Comparison of ENCODE assay signal across 9 cellular contexts in the genomic region with DNA sequence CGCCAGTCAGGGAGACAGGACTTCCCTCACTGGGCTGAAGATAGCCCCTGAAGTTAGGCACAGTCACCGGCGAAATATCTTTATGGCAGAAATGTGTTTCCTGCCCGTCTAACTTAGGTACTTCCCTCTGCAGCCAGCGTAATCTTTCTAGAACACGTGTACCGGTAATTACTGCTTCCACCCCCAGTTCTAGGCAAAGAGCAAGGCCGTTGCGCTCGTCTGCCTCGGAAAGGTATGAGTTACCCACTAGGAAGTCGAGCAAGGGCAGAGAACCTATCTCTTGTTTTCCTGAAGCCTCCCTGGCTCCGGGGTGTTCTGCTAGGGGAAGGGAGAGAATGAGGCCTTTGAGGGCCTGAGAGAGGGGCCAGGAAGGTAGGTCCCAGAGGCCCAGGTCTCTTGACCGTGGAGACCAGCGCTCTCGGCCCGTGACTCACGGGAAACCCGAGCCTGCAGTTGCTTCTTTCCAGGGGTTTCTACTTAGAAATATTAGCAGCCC.
DNase-seq lines count a peak whose midpoint lies in the region; ATAC-seq and TF ChIP-seq lines count a peak whose summit lies in the region.
"Had no signal": no experiment of that assay in that cellular context is flagged by ENCODE, and none has a peak within 500 bp of the region (broad histone marks: within the 10 kb centered on the region; RNA-seq: fewer than 3 reads in every experiment).

No MANE protein-coding gene starts in this region.

- 48 to 76% (median 61%) methylated on average over 19 of the region's 19 CpGs for WGBS in heart left ventricle, 4 donors
- WGBS in thymus = 18% methylated on average over 19 of the region's 19 CpGs

- peaks cover 6% of the 10 kb centered on the region for H3K4me1 Mint-ChIP-seq in activated naive CD4-positive, alpha-beta T cell treated with anti-CD3 and anti-CD28 coated beads, Interleukin-2, amount 50 U/mL, for 24 hours
- H3K4me1 Mint-ChIP-seq in T-cell = peaks cover 5 to 12% (median 5%) of the 10 kb centered on the region in 3 donors
- H3K4me1 Mint-ChIP-seq: nephron had no signal

- no peaks in the 10 kb centered on the region for H4K20me1 ChIP-seq in osteoblast (ENCODE audit: insufficient read depth, low read length)

- POLR2A ChIA-PET in T-cell (lab: Charles Lee) = no interaction called here

- peaks cover under 1% of the 10 kb centered on the region for H3K36me3 Mint-ChIP-seq in activated naive CD4-positive, alpha-beta T cell treated with anti-CD3 and anti-CD28 coated beads, Interleukin-2, amount 50 U/mL, for 24 hours
- H3K36me3 Mint-ChIP-seq in T-cell = peaks cover 4% of the 10 kb centered on the region

- intact Hi-C loops in heart left ventricle (cut with DNase I) = no loop called here

- no peak overlapping the region for H2AFZ ChIP-seq in osteoblast (ENCODE audit: low read length)

- H3K4me2 ChIP-seq in osteoblast (ENCODE audit: insufficient read depth, low read length) = no peak overlapping the region

- H3K27me3 Mint-ChIP-seq in activated naive CD4-positive, alpha-beta T cell treated with anti-CD3 and anti-CD28 coated beads, Interleukin-2, amount 50 U/mL, for 24 hours = peaks cover 6% of the 10 kb centered on the region
- H3K27me3 Mint-ChIP-seq in T-cell = peaks cover 0 to 9% of the 10 kb centered on the region in 2 donors

- H3K27me3 ChIP-seq in heart left ventricle (no peaks in the 10 kb centered on the region), thymus (ENCODE audit: control insufficient read depth, insufficient read depth) (no peaks in the 10 kb centered on the region), osteoblast (ENCODE audit: insufficient read depth, low read length) (no peaks in the 10 kb centered on the region)

- H3K36me3 ChIP-seq in heart left ventricle = peaks cover 0 to 7% (median 0%) of the 10 kb centered on the region in 9 donors
- H3K36me3 ChIP-seq in thymus (ENCODE audit: control insufficient read depth, insufficient read depth) = no peaks in the 10 kb centered on the region
- peaks cover 4% of the 10 kb centered on the region for H3K36me3 ChIP-seq in osteoblast (ENCODE audit: insufficient read depth, low read length)

- peak overlapping the region in 5 of 12 donors; percentile 22 to 46 (median 43) for H3K27ac ChIP-seq in heart left ventricle
- no peak overlapping the region for H3K27ac ChIP-seq in thymus (ENCODE audit: low read depth)
- no peak overlapping the region for H3K27ac ChIP-seq in osteoblast (ENCODE audit: low read depth, low read length)

- no peaks in the 10 kb centered on the region for H3K79me2 ChIP-seq in osteoblast (ENCODE audit: insufficient read depth, low read length)

- peak overlapping the region; percentile 67 for H3K4me3 Mint-ChIP-seq in activated naive CD4-positive, alpha-beta T cell treated with anti-CD3 and anti-CD28 coated beads, Interleukin-2, amount 50 U/mL, for 24 hours
- peak overlapping the region; percentile 49 to 66 (median 54) for H3K4me3 Mint-ChIP-seq in T-cell
- H3K4me3 Mint-ChIP-seq: nephron had no signal

- H3K4me3 ChIP-seq in heart left ventricle (peak overlapping the region in 7 of 12 donors; percentile 4 to 34 (median 25)), thymus (ENCODE audit: low read length) (peak overlapping the region; percentile 1), osteoblast (ENCODE audit: insufficient read depth, low read length) (no peak overlapping the region)

- no peaks in the 10 kb centered on the region for H3K9me3 Mint-ChIP-seq in activated naive CD4-positive, alpha-beta T cell treated with anti-CD3 and anti-CD28 coated beads, Interleukin-2, amount 50 U/mL, for 24 hours
- H3K9me3 Mint-ChIP-seq in T-cell = no peaks in the 10 kb centered on the region
- H3K9me3 Mint-ChIP-seq: nephron had no signal

- ATAC-seq in T-cell (replicated peaks in 1 of 4) (peak; percentile 46 to 85 (median 67)), heart left ventricle (peak in 3 of 4 donors; percentile 78 to 94 (median 86)), HG03520 (IDR thresholded peaks at IDR 0.05; ENCODE audit: unreplicated experiment) (no peak)

- H3K27ac Mint-ChIP-seq in activated naive CD4-positive, alpha-beta T cell treated with anti-CD3 and anti-CD28 coated beads, Interleukin-2, amount 50 U/mL, for 24 hours = no peak overlapping the region
- H3K27ac Mint-ChIP-seq in T-cell = no peak overlapping the region
- H3K27ac Mint-ChIP-seq: nephron had no signal

- no peak for TF ChIP-seq POLR2A in heart left ventricle (IDR thresholded peaks at IDR 0.05)

- CTCF ChIA-PET in T-cell (lab: Charles Lee) = interaction anchor here in 1 of 2 donors (0.7 kb wide), 1 partner anchor 223 kb away, joined by 4 read pairs; no protein-coding TSS in a partner anchor

- no peak for DNase-seq in activated naive CD4-positive, alpha-beta T cell (lab: John Stamatoyannopoulos, UW)
- DNase-seq in T-cell (peak in 19 of 34 experiments; percentile 2 to 30 (median 10)), heart left ventricle (peak in 2 of 5 donors; percentile 32 to 33), osteoblast (ENCODE audit: insufficient read length, low spot score, missing footprints) (no peak), NCI-H524 treated with DMSO at 0.1 percent for 48 hours (lab: John Stamatoyannopoulos, UW) (no peak)

- TF ChIP-seq CTCF in heart left ventricle (IDR thresholded peaks at IDR 0.05) = no peak
- no peak for TF ChIP-seq CTCF in osteoblast (IDR thresholded peaks at IDR 0.05; ENCODE audit: extremely low read depth, low read depth, low read length)

- H3K9me3 ChIP-seq in heart left ventricle (peaks cover 0 to under 1% (median 0%) of the 10 kb centered on the region in 12 donors), thymus (ENCODE audit: control insufficient read depth) (no peaks in the 10 kb centered on the region), osteoblast (ENCODE audit: low read depth, low read length) (no peaks in the 10 kb centered on the region)

- peaks cover 0 to 6% (median 0%) of the 10 kb centered on the region in 12 donors for H3K4me1 ChIP-seq in heart left ventricle
- peaks cover 2% of the 10 kb centered on the region for H3K4me1 ChIP-seq in thymus (ENCODE audit: control insufficient read depth, insufficient read depth, low read length)
- no peaks in the 10 kb centered on the region for H3K4me1 ChIP-seq in osteoblast (ENCODE audit: insufficient read depth, low read length)

Comparison
In these comparisons a context has a peak if more than half of its experiments do, and no peak if none do; other contexts are left out.
1. DNase-seq: peak in T-cell (19 of 34); none in activated naive CD4-positive, alpha-beta T cell (0 of 4), osteoblast (single experiment) and NCI-H524 treated with DMSO at 0.1 percent for 48 hours (single experiment).